ENCODE assay signal across 17 cellular contexts in genomic region chr9:22053178-22053577, GRCh38. TPM values are rescaled to one million over a fixed set of nuclear protein-coding genes. Genes with fewer than 3 reads are reported as not detected.
DNase-seq lines count a peak whose midpoint lies in the region; ATAC-seq, FAIRE-seq and TF ChIP-seq lines count a peak whose summit lies in the region.
"Had no signal": no experiment of that assay in that cellular context is flagged by ENCODE, and none has a peak within 500 bp of the region (broad histone marks: within the 10 kb centered on the region; RNA-seq: fewer than 3 reads in every experiment).

No MANE protein-coding gene starts in this region.

- WGBS in right cardiac atrium: 55% methylated on average over 2 of the region's 2 CpGs
- 49% methylated on average over 2 of the region's 2 CpGs for WGBS in pancreas, 2 donors

- in situ Hi-C loops in brain microvascular endothelial cell (cut with HindIII; ENCODE audit: low pct_ligation_motif_present, low sequenced_read_pairs): no loop called here

- H3K27me3 Mint-ChIP-seq in activated CD4-positive, alpha-beta T cell treated with anti-CD3 and anti-CD28 coated beads, Interleukin-2, amount 10 ng/mL, durations not matched to agents 24 days and 14 days: peaks cover 20% of the 10 kb centered on the region
- H3K27me3 Mint-ChIP-seq in activated CD4-positive, alpha-beta T cell treated with anti-CD3 and anti-CD28 coated beads for 36 hours: peaks cover 12% of the 10 kb centered on the region
- no peaks in the 10 kb centered on the region for H3K27me3 Mint-ChIP-seq in osteocyte (ENCODE audit: unreplicated experiment)
- H3K27me3 Mint-ChIP-seq: type B pancreatic cell had no signal

- H3K36me3 Mint-ChIP-seq in activated CD4-positive, alpha-beta T cell treated with anti-CD3 and anti-CD28 coated beads, Interleukin-2, amount 10 ng/mL, durations not matched to agents 24 days and 14 days (ENCODE audit: low read depth): peaks cover 3% of the 10 kb centered on the region
- H3K36me3 Mint-ChIP-seq in activated CD4-positive, alpha-beta T cell treated with anti-CD3 and anti-CD28 coated beads for 36 hours (ENCODE audit: low read depth): no peaks in the 10 kb centered on the region
- H3K36me3 Mint-ChIP-seq in osteocyte (ENCODE audit: unreplicated experiment): peaks cover 8% of the 10 kb centered on the region
- H3K36me3 Mint-ChIP-seq: CD8-positive, alpha-beta T cell; type B pancreatic cell had no signal

- H3K4me2 ChIP-seq in PC-3 (ENCODE audit: low read length): peak overlapping the region; percentile 80

- H4K20me1 ChIP-seq in PC-3 (ENCODE audit: low read length): no peaks in the 10 kb centered on the region

- FAIRE-seq in pancreas (lab: Jason Lieb, UNC): no peak
- FAIRE-seq: A204.1, kidney had no signal

- H3K27me3 ChIP-seq in PC-3 (ENCODE audit: low read length) (no peaks in the 10 kb centered on the region), brain microvascular endothelial cell (replicated peaks) (no peaks in the 10 kb centered on the region), right cardiac atrium (ENCODE audit: control insufficient read depth, insufficient read depth) (no peaks in the 10 kb centered on the region), pancreas (no peaks in the 10 kb centered on the region)

- TF ChIP-seq CTCF in PC-3 (conservative IDR thresholded peaks at IDR 0.05; ENCODE audit: low read depth, low read length) (peak; percentile 31), brain microvascular endothelial cell (IDR thresholded peaks at IDR 0.05; ENCODE audit: low read depth, low read length, missing control alignments) (no peak), osteocyte (IDR thresholded peaks at IDR 0.05) (peak; percentile 20), pancreas (IDR thresholded peaks at IDR 0.05) (no peak)

- BruUV-seq in PC-3 (replicated peaks; lab: Mats Ljungman, UMichigan): TSS peak; percentile 74

- H3K9ac ChIP-seq in PC-3 (ENCODE audit: low read length): peak overlapping the region; percentile 91

- H3K36me3 ChIP-seq in PC-3 (ENCODE audit: low read depth, low read length) (no peaks in the 10 kb centered on the region), brain microvascular endothelial cell (replicated peaks) (no peaks in the 10 kb centered on the region), pancreas (no peaks in the 10 kb centered on the region)

- H3K27ac ChIP-seq in PC-3 (ENCODE audit: low read length): peak overlapping the region; percentile 100
- H3K27ac ChIP-seq in brain microvascular endothelial cell: peak overlapping the region; percentile 96
- H3K27ac ChIP-seq in right cardiac atrium (ENCODE audit: low read length): no peak overlapping the region
- no peak overlapping the region for H3K27ac ChIP-seq in pancreas

- H3K4me3 Mint-ChIP-seq in activated CD4-positive, alpha-beta T cell treated with anti-CD3 and anti-CD28 coated beads, Interleukin-2, amount 10 ng/mL, durations not matched to agents 24 days and 14 days: peak overlapping the region; percentile 42
- H3K4me3 Mint-ChIP-seq in activated CD4-positive, alpha-beta T cell treated with anti-CD3 and anti-CD28 coated beads for 36 hours: no peak overlapping the region
- H3K4me3 Mint-ChIP-seq in osteocyte (ENCODE audit: unreplicated experiment): no peak overlapping the region
- H3K4me3 Mint-ChIP-seq: CD8-positive, alpha-beta T cell; type B pancreatic cell had no signal

- CTCF ChIA-PET in activated CD4-positive, alpha-beta T cell treated with anti-CD3 and anti-CD28 coated beads for 36 hours (lab: Charles Lee): interaction anchor here (0.7 to 1.4 kb wide), 3 partner anchors 15 to 186 kb away, joined by 3 to 5 read pairs (median 4); no protein-coding TSS in a partner anchor
- CTCF ChIA-PET in PC-3 (lab: Charles Lee): interaction anchor here (1.3 kb wide), 1 partner anchor 191 kb away, joined by 7 read pairs; no protein-coding TSS in a partner anchor

- H2AFZ ChIP-seq in PC-3 (ENCODE audit: low read length): 0 out of 2 replicates have a peak overlapping the region, but pooled peaks have one; percentile 41

- H3F3A ChIP-seq in PC-3 (ENCODE audit: low read length, unreplicated experiment): no peaks in the 10 kb centered on the region

- H3K4me3 ChIP-seq in PC-3 (ENCODE audit: low read length): peak overlapping the region; percentile 47
- no peak overlapping the region for H3K4me3 ChIP-seq in brain microvascular endothelial cell (ENCODE audit: low read depth, low read length)
- H3K4me3 ChIP-seq in right cardiac atrium (ENCODE audit: low read length): no peak overlapping the region
- no peak overlapping the region for H3K4me3 ChIP-seq in pancreas
- H3K4me3 ChIP-seq: mucosa of descending colon had no signal

- peaks cover 2% of the 10 kb centered on the region for H3K9me3 Mint-ChIP-seq in activated CD4-positive, alpha-beta T cell treated with anti-CD3 and anti-CD28 coated beads, Interleukin-2, amount 10 ng/mL, durations not matched to agents 24 days and 14 days
- no peaks in the 10 kb centered on the region for H3K9me3 Mint-ChIP-seq in activated CD4-positive, alpha-beta T cell treated with anti-CD3 and anti-CD28 coated beads for 36 hours (ENCODE audit: low read depth)
- H3K9me3 Mint-ChIP-seq in osteocyte (ENCODE audit: unreplicated experiment): no peaks in the 10 kb centered on the region
- H3K9me3 Mint-ChIP-seq: CD8-positive, alpha-beta T cell; type B pancreatic cell had no signal

- no peaks in the 10 kb centered on the region for H3K9me3 ChIP-seq in PC-3 (ENCODE audit: low read length)
- no peaks in the 10 kb centered on the region for H3K9me3 ChIP-seq in right cardiac atrium (ENCODE audit: control insufficient read depth, low read length)
- H3K9me3 ChIP-seq in pancreas: no peaks in the 10 kb centered on the region
- H3K9me3 ChIP-seq: mucosa of descending colon had no signal

- intact Hi-C loops in activated CD4-positive, alpha-beta T cell treated with anti-CD3 and anti-CD28 coated beads, Interleukin-2, amount 10 ng/mL, durations not matched to agents 24 days and 14 days (cut with micrococcal nuclease): loop anchor here (10.0 kb wide), 1 partner anchor 698 kb away; the partner anchor contains the start of gene IFNA6
- intact Hi-C loops in activated CD4-positive, alpha-beta T cell treated with anti-CD3 and anti-CD28 coated beads for 36 hours (cut with DNase I, micrococcal nuclease): loop anchor here (2.0 to 10.0 kb wide), 4 partner anchors 54 to 698 kb away; partner anchors contain the start of gene IFNA6 (in 1 of the 2)
- intact Hi-C loops in PC-3 (cut with micrococcal nuclease) (loop anchor here (5.0 kb wide), 1 partner anchor 49 kb away; no protein-coding TSS in a partner anchor), right cardiac atrium (cut with DNase I) (no loop called here), pancreas (cut with DNase I) (no loop called here)

- POLR2A ChIA-PET in activated CD4-positive, alpha-beta T cell treated with anti-CD3 and anti-CD28 coated beads for 36 hours (lab: Charles Lee): no interaction called here
- POLR2A ChIA-PET in PC-3 (lab: Charles Lee; ENCODE audit: unreplicated experiment): interaction anchor here (0.6 kb wide), 2 partner anchors 25 to 104 kb away, joined by 5 to 6 read pairs; no protein-coding TSS in a partner anchor

- peak overlapping the region; percentile 47 for H3K27ac Mint-ChIP-seq in activated CD4-positive, alpha-beta T cell treated with anti-CD3 and anti-CD28 coated beads, Interleukin-2, amount 10 ng/mL, durations not matched to agents 24 days and 14 days
- no peak overlapping the region for H3K27ac Mint-ChIP-seq in activated CD4-positive, alpha-beta T cell treated with anti-CD3 and anti-CD28 coated beads for 36 hours
- H3K27ac Mint-ChIP-seq in osteocyte (ENCODE audit: unreplicated experiment): peak overlapping the region; percentile 71
- H3K27ac Mint-ChIP-seq: CD8-positive, alpha-beta T cell; type B pancreatic cell had no signal

- DNase-seq in activated CD4-positive, alpha-beta T cell treated with anti-CD3 and anti-CD28 coated beads, Interleukin-2, amount 10 ng/mL, durations not matched to agents 24 days and 14 days: no peak
- no peak for DNase-seq in activated CD4-positive, alpha-beta T cell treated with anti-CD3 and anti-CD28 coated beads for 36 hours
- DNase-seq in PC-3 (peak; percentile 23), brain microvascular endothelial cell (peak; percentile 21), osteocyte (ENCODE audit: extremely low spot score, unreplicated experiment) (no peak), right cardiac atrium (no peak), pancreas (no peak), NCI-H1436 treated with DMSO at 0.1 percent for 48 hours (lab: John Stamatoyannopoulos, UW) (no peak)
- DNase-seq: CD8-positive, alpha-beta T cell; glutamatergic neuron; kidney; mucosa of descending colon; MV-4-11; NK-92 treated with Interleukin-12 subunit alpha and Interleukin-12 subunit beta, amount 100 ng/mL, for 24 hours had no signal

- no peaks in the 10 kb centered on the region for H3K9me2 ChIP-seq in PC-3 (replicated peaks; ENCODE audit: low read length)

- H3K4me1 ChIP-seq in PC-3 (ENCODE audit: insufficient read depth, low read length) (peaks cover 56% of the 10 kb centered on the region), right cardiac atrium (ENCODE audit: control insufficient read depth, insufficient read depth, low read length) (no peaks in the 10 kb centered on the region), pancreas (no peaks in the 10 kb centered on the region)

- ATAC-seq in activated CD4-positive, alpha-beta T cell treated with anti-CD3 and anti-CD28 coated beads for 36 hours: no peak
- peak; percentile 6 for ATAC-seq in PC-3
- no peak for ATAC-seq in right cardiac atrium
- ATAC-seq in pancreas: no peak

- peaks cover 32% of the 10 kb centered on the region for H3K4me1 Mint-ChIP-seq in activated CD4-positive, alpha-beta T cell treated with anti-CD3 and anti-CD28 coated beads, Interleukin-2, amount 10 ng/mL, durations not matched to agents 24 days and 14 days
- H3K4me1 Mint-ChIP-seq in activated CD4-positive, alpha-beta T cell treated with anti-CD3 and anti-CD28 coated beads for 36 hours: peaks cover 30% of the 10 kb centered on the region
- H3K4me1 Mint-ChIP-seq in osteocyte (ENCODE audit: unreplicated experiment): peaks cover 37% of the 10 kb centered on the region

- no peaks in the 10 kb centered on the region for H3K79me2 ChIP-seq in PC-3 (ENCODE audit: low read length)

RNA-seq across cellular contexts. Expression of gene CDKN2B, which starts 44.1 kb away (rescaled TPM):
- total RNA-seq in activated CD4-positive, alpha-beta T cell treated with anti-CD3 and anti-CD28 coated beads, Interleukin-2, amount 10 ng/mL, durations not matched to agents 24 days and 14 days: 0.21 and 0.33 TPM in 2 replicates
- total RNA-seq in activated CD4-positive, alpha-beta T cell treated with anti-CD3 and anti-CD28 coated beads for 36 hours: not detected
- 32.2 and 32.7 TPM in 2 replicates for total RNA-seq in PC-3 (2014; rRNA removed)
- 22.9 and 23.3 TPM in 2 replicates for total RNA-seq in osteocyte
- total RNA-seq in right cardiac atrium: 1 to 10 TPM in 3 of 4 donors, under 1 TPM in 1; 0.71 to 1.7 (median 1.3) TPM
- 1.9 TPM for polyA plus RNA-seq in right cardiac atrium
- 10 to 100 TPM in 1 of 6 donors, 1 to 10 TPM in 4, under 1 TPM in 1; 0.59 to 13.9 (median 2.4) TPM for total RNA-seq in pancreas
- 1 to 10 TPM; 1.3 to 2.2 TPM for polyA plus RNA-seq in pancreas
- total RNA-seq: CD8-positive, alpha-beta T cell had no signal

RNA-seq across cellular contexts. Expression of gene CDKN2B-AS1, which starts 58.6 kb away (rescaled TPM):
- total RNA-seq in activated CD4-positive, alpha-beta T cell treated with anti-CD3 and anti-CD28 coated beads, Interleukin-2, amount 10 ng/mL, durations not matched to agents 24 days and 14 days: 0.42 and 0.78 TPM in 2 replicates
- total RNA-seq in activated CD4-positive, alpha-beta T cell treated with anti-CD3 and anti-CD28 coated beads for 36 hours: under 1 TPM; 0.21 to 0.23 TPM
- total RNA-seq in PC-3 (2014; rRNA removed) (0.40 and 2.0 TPM in 2 replicates), osteocyte (4.0 and 5.2 TPM in 2 replicates), right cardiac atrium (under 1 TPM in 1 of 4 donors, not detected in 3; 0.24 TPM), pancreas (under 1 TPM in 4 of 6 donors, not detected in 2; 0.24 to 0.66 (median 0.44) TPM)
- polyA plus RNA-seq in right cardiac atrium (0.09 TPM), pancreas (under 1 TPM in 1 of 2 donors, not detected in 1; 0.92 TPM)
- total RNA-seq: Right ventricle myocardium inferior had no signal

RNA-seq across cellular contexts. Expression of gene CDKN2A, which starts 59.0 kb away (rescaled TPM):
- 2.5 and 3.7 TPM in 2 replicates for total RNA-seq in activated CD4-positive, alpha-beta T cell treated with anti-CD3 and anti-CD28 coated beads, Interleukin-2, amount 10 ng/mL, durations not matched to agents 24 days and 14 days
- total RNA-seq in activated CD4-positive, alpha-beta T cell treated with anti-CD3 and anti-CD28 coated beads for 36 hours: 1 to 10 TPM in 1 of 2 experiments, under 1 TPM in 1; 0.86 to 1.6 TPM
- total RNA-seq in PC-3 (2014; rRNA removed) (273 and 293 TPM in 2 replicates), osteocyte (14.3 and 16.0 TPM in 2 replicates), right cardiac atrium (under 1 TPM in 1 of 4 donors, not detected in 3; 0.37 TPM), pancreas (1 to 10 TPM in 5 of 6 donors, under 1 TPM in 1; 0.31 to 5.7 (median 2.1) TPM)
- polyA plus RNA-seq in right cardiac atrium (0.32 TPM), pancreas (1 to 10 TPM; 2.1 to 4.3 TPM)

Comparison
In these comparisons a context has a peak if more than half of its experiments do, and no peak if none do; other contexts are left out.
1. DNase-seq: peak in PC-3 (single experiment) and brain microvascular endothelial cell (single experiment); none in activated CD4-positive, alpha-beta T cell treated with anti-CD3 and anti-CD28 coated beads, Interleukin-2, amount 10 ng/mL, durations not matched to agents 24 days and 14 days (single experiment), activated CD4-positive, alpha-beta T cell treated with anti-CD3 and anti-CD28 coated beads for 36 hours (single experiment), osteocyte (single experiment), right cardiac atrium (0 of 3), pancreas (0 of 6) and NCI-H1436 treated with DMSO at 0.1 percent for 48 hours (single experiment).
2. H3K27ac ChIP-seq: peak in PC-3 (single experiment) and brain microvascular endothelial cell (single experiment); none in right cardiac atrium (single experiment) and pancreas (0 of 4).
3. CTCF ChIP-seq: peak in PC-3 (single experiment) and osteocyte (single experiment); none in brain microvascular endothelial cell (single experiment) and pancreas (0 of 4).
4. RNA of gene CDKN2A, which starts 59.0 kb away (total RNA-seq): 273 to 293 TPM in PC-3; 14.3 to 16.0 TPM in osteocyte, 2.5 to 3.7 TPM in activated CD4-positive, alpha-beta T cell treated with anti-CD3 and anti-CD28 coated beads, Interleukin-2, amount 10 ng/mL, durations not matched to agents 24 days and 14 days, 0.31 to 5.7 TPM in pancreas, 0.86 to 1.6 TPM in activated CD4-positive, alpha-beta T cell treated with anti-CD3 and anti-CD28 coated beads for 36 hours and 0.37 TPM in right cardiac atrium; every median in the first group is over 10 times any median in the second.
5. intact Hi-C loops: an anchor here in activated CD4-positive, alpha-beta T cell treated with anti-CD3 and anti-CD28 coated beads, Interleukin-2, amount 10 ng/mL, durations not matched to agents 24 days and 14 days (10.0 kb wide), activated CD4-positive, alpha-beta T cell treated with anti-CD3 and anti-CD28 coated beads for 36 hours (2.0 to 10.0 kb wide) and PC-3 (5.0 kb wide); none called in right cardiac atrium and pancreas.